ENCODE assay signal across 8 cellular contexts in genomic region chr6:30067460-30068139, GRCh38. TPM values are rescaled to one million over a fixed set of nuclear protein-coding genes. Genes with fewer than 3 reads are reported as not detected.
DNase-seq lines count a peak whose midpoint lies in the region; ATAC-seq and TF ChIP-seq lines count a peak whose summit lies in the region.

No MANE protein-coding gene starts in this region.

- H3K27me3 Mint-ChIP-seq in activated CD4-positive, alpha-beta T cell treated with anti-CD3 and anti-CD28 coated beads for 36 hours = peaks cover 14% of the 10 kb centered on the region
- peaks cover 7 to 22% (median 8%) of the 10 kb centered on the region in 3 donors for H3K27me3 Mint-ChIP-seq in immature natural killer cell (ENCODE audit: low read depth in 3 of 3)

- 9 to 10% methylated on average over 8 of the region's 8 CpGs for WGBS in testis, 2 donors

- CTCF ChIA-PET in activated CD4-positive, alpha-beta T cell treated with anti-CD3 and anti-CD28 coated beads for 36 hours (lab: Charles Lee) = interaction anchor here (0.5 kb wide), 1 partner anchor 201 kb away, joined by 3 read pairs; no protein-coding TSS in a partner anchor

- H3K9me3 ChIP-seq in testis = no peaks in the 10 kb centered on the region

- peak overlapping the region; percentile 63 to 89 for H3K4me3 ChIP-seq in testis

- H3K4me1 Mint-ChIP-seq in activated CD4-positive, alpha-beta T cell treated with anti-CD3 and anti-CD28 coated beads for 36 hours = peaks cover 49% of the 10 kb centered on the region
- H3K4me1 Mint-ChIP-seq in immature natural killer cell = peaks cover 57 to 76% of the 10 kb centered on the region in 2 donors

- H3K27ac ChIP-seq in testis = peak overlapping the region; percentile 86 to 92

- peaks cover 3% of the 10 kb centered on the region for H3K9me3 Mint-ChIP-seq in activated CD4-positive, alpha-beta T cell treated with anti-CD3 and anti-CD28 coated beads for 36 hours (ENCODE audit: low read depth)
- no peaks in the 10 kb centered on the region for H3K9me3 Mint-ChIP-seq in immature natural killer cell

- no peak for DNase-seq in activated CD4-positive, alpha-beta T cell treated with anti-CD3 and anti-CD28 coated beads for 36 hours
- no peak for DNase-seq in activated CD4-positive, alpha-beta T cell treated with anti-CD3 and anti-CD28 coated beads for 1 hour
- DNase-seq in activated naive CD8-positive, alpha-beta T cell treated with anti-CD3 and anti-CD28 coated beads, Interleukin-2, amount 50 U/mL, for 16 hours (ENCODE audit: low read depth, low spot score) = peak; percentile 37
- DNase-seq in immature natural killer cell (no peak), testis (peak; percentile 92)
- no peak for DNase-seq in stimulated activated CD4-positive, alpha-beta T cell treated with anti-CD3 and anti-CD28 coated beads, Interleukin-15, amount 100 ng/mL, for 24 hours

- peak overlapping the region; percentile 86 for H3K4me3 Mint-ChIP-seq in activated CD4-positive, alpha-beta T cell treated with anti-CD3 and anti-CD28 coated beads for 36 hours
- peak overlapping the region; percentile 91 to 98 (median 92) for H3K4me3 Mint-ChIP-seq in immature natural killer cell

- intact Hi-C loops in activated CD4-positive, alpha-beta T cell treated with anti-CD3 and anti-CD28 coated beads for 36 hours (cut with DNase I, micrococcal nuclease) = loop anchor here (1.0 to 10.0 kb wide), 14 partner anchors 36 to 617 kb away; partner anchors contain the start of genes TRIM26 (in 2 of the 2), ABCF1 (in 1 of the 2), GNL1 (in 1 of the 2) and HLA-A (in 1 of the 2)
- intact Hi-C loops in testis (cut with DNase I; ENCODE audit: low total_unique reads) = no loop called here

- no peak for TF ChIP-seq POLR2A in testis (IDR thresholded peaks at IDR 0.05)

- H3K4me1 ChIP-seq in testis = peaks cover 11% of the 10 kb centered on the region

- TF ChIP-seq CTCF in testis (IDR thresholded peaks at IDR 0.05) = no peak

- peak overlapping the region; percentile 97 for H3K27ac Mint-ChIP-seq in activated CD4-positive, alpha-beta T cell treated with anti-CD3 and anti-CD28 coated beads for 36 hours
- peak overlapping the region; percentile 96 to 99 (median 99) for H3K27ac Mint-ChIP-seq in immature natural killer cell

- POLR2A ChIA-PET in activated CD4-positive, alpha-beta T cell treated with anti-CD3 and anti-CD28 coated beads for 36 hours (lab: Charles Lee) = interaction anchor here (0.5 kb wide), 1 partner anchor 65 kb away, joined by 3 read pairs; no protein-coding TSS in a partner anchor

- H3K36me3 Mint-ChIP-seq in activated CD4-positive, alpha-beta T cell treated with anti-CD3 and anti-CD28 coated beads for 36 hours (ENCODE audit: low read depth) = peaks cover 50% of the 10 kb centered on the region
- H3K36me3 Mint-ChIP-seq in immature natural killer cell = peaks cover 24 to 54% (median 41%) of the 10 kb centered on the region in 3 donors

- ATAC-seq in activated CD4-positive, alpha-beta T cell treated with anti-CD3 and anti-CD28 coated beads for 36 hours = no peak
- ATAC-seq in GM18858 (IDR thresholded peaks at IDR 0.05; ENCODE audit: unreplicated experiment) = no peak
- no peak for ATAC-seq in GM18502 (IDR thresholded peaks at IDR 0.05; ENCODE audit: poor library complexity, unreplicated experiment)

- no peaks in the 10 kb centered on the region for H3K27me3 ChIP-seq in testis

- no peaks in the 10 kb centered on the region for H3K36me3 ChIP-seq in testis (ENCODE audit: low read depth, missing control alignments)

RNA-seq across cellular contexts. Expression of gene PPP1R11, which starts 0.6 kb away (rescaled TPM):
- total RNA-seq in activated CD4-positive, alpha-beta T cell treated with anti-CD3 and anti-CD28 coated beads for 36 hours = 10 to 100 TPM; 47.8 to 59.9 TPM
- polyA plus RNA-seq in immature natural killer cell (100 to 1,000 TPM in 1 of 3 donors, 10 to 100 TPM in 2; 72.9 to 129 (median 98.8) TPM), testis (ENCODE audit: insufficient read depth, low read depth, low replicate concordance) (91.8 TPM)
- total RNA-seq in testis = 10 to 100 TPM; 40.2 to 55.0 TPM

RNA-seq across cellular contexts. Expression of gene POLR1H, which starts 6.5 kb away (rescaled TPM):
- 10 to 100 TPM; 38.2 to 65.0 TPM for total RNA-seq in activated CD4-positive, alpha-beta T cell treated with anti-CD3 and anti-CD28 coated beads for 36 hours
- 100 to 1,000 TPM in 1 of 3 donors, 10 to 100 TPM in 2; 68.8 to 114 (median 87.2) TPM for polyA plus RNA-seq in immature natural killer cell
- 10 to 100 TPM; 29.4 to 33.7 TPM for total RNA-seq in testis
- 56.8 TPM for polyA plus RNA-seq in testis (ENCODE audit: insufficient read depth, low read depth, low replicate concordance)

RNA-seq across cellular contexts. Expression of gene RNF39, which starts 8.0 kb away (rescaled TPM):
- not detected for total RNA-seq in activated CD4-positive, alpha-beta T cell treated with anti-CD3 and anti-CD28 coated beads for 36 hours
- polyA plus RNA-seq in immature natural killer cell = not detected
- 1 to 10 TPM; 3.5 to 4.3 TPM for total RNA-seq in testis
- 2.7 TPM for polyA plus RNA-seq in testis (ENCODE audit: insufficient read depth, low read depth, low replicate concordance)

RNA-seq across cellular contexts. Expression of gene TRIM31, which starts 45.3 kb away (rescaled TPM):
- not detected for total RNA-seq in activated CD4-positive, alpha-beta T cell treated with anti-CD3 and anti-CD28 coated beads for 36 hours
- polyA plus RNA-seq in immature natural killer cell (not detected), testis (ENCODE audit: insufficient read depth, low read depth, low replicate concordance) (6.4 TPM)
- total RNA-seq in testis = 1 to 10 TPM in 1 of 2 donors, under 1 TPM in 1; 0.50 to 4.0 TPM

Comparison
In these comparisons a context has a peak if more than half of its experiments do, and no peak if none do; other contexts are left out.
1. DNase-seq: peak in activated naive CD8-positive, alpha-beta T cell treated with anti-CD3 and anti-CD28 coated beads, Interleukin-2, amount 50 U/mL, for 16 hours (single experiment) and testis (single experiment); none in activated CD4-positive, alpha-beta T cell treated with anti-CD3 and anti-CD28 coated beads for 36 hours (single experiment), activated CD4-positive, alpha-beta T cell treated with anti-CD3 and anti-CD28 coated beads for 1 hour (single experiment), immature natural killer cell (0 of 3) and stimulated activated CD4-positive, alpha-beta T cell treated with anti-CD3 and anti-CD28 coated beads, Interleukin-15, amount 100 ng/mL, for 24 hours (single experiment).
2. RNA of gene RNF39, which starts 8.0 kb away (total RNA-seq): 3.5 to 4.3 TPM in testis; not detected in activated CD4-positive, alpha-beta T cell treated with anti-CD3 and anti-CD28 coated beads for 36 hours; every median in the first group is over 4 times any median in the second.